ENCODE assay signal across 34 cellular contexts in the genomic region with DNA sequence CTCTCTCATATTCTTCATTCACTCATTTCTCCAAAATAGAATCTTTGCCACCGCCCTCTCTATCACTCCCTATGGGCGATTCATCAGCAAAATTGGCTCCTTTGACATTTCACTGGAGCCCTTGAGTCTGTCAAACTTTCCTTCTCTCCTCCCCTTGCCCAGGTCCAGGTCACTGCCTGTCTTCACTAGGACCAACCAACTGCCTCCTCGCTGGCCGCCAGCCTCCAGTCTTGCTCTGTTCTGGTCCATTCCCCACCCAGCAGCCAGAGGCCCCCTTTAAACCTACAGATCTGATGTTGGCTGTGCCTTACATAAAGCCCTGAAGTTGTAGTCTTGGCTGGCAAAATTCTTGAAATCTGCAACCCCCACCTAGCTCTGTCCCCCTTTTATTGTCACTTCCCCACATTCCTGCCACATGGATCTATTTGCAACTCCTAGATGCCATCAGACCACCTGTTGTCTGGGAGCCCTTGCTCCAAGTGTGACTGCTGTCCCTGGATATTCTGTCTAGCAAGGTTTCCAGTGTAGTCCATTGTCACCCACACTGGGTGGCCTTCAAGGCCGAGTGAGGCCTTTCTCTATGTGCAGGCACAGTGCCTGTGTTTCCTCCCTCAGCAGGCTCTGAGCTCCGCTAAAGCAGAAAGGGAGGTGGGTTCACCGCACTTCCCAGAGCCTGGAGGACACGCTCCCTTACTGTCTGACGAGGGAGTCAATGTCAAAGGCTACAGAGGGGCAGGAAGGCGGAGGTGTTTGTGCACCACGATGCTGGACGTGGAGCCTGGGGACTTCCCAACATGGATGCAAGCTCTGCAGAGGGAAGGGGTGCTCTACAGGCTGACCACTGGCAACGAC. TPM values are rescaled to one million over a fixed set of nuclear protein-coding genes. Genes with fewer than 3 reads are reported as not detected.
DNase-seq lines count a peak whose midpoint lies in the region; ATAC-seq, FAIRE-seq and TF ChIP-seq lines count a peak whose summit lies in the region.
"Had no signal": no experiment of that assay in that cellular context is flagged by ENCODE, and none has a peak within 500 bp of the region (broad histone marks: within the 10 kb centered on the region; RNA-seq: fewer than 3 reads in every experiment).

No MANE protein-coding gene starts in this region.

- no peaks in the 10 kb centered on the region for H3K9me3 ChIP-seq in HEK293 (ENCODE audit: control insufficient read depth, insufficient read depth, low read depth, low read length)
- no peaks in the 10 kb centered on the region for H3K9me3 ChIP-seq in neural progenitor cell (ENCODE audit: low read depth)
- H3K9me3 ChIP-seq in kidney (ENCODE audit: control insufficient read depth in 1 of 2, low read length in 2 of 2): peaks cover 0 to 5% of the 10 kb centered on the region in 2 donors
- H3K9me3 ChIP-seq: adrenal gland, body of pancreas had no signal

- H3K9ac ChIP-seq in neural progenitor cell (no peak overlapping the region), kidney (ENCODE audit: low read length in 2 of 2) (no peak overlapping the region)
- H3K9ac ChIP-seq: BLaER1 had no signal

- H3K27ac Mint-ChIP-seq in CD14-positive monocyte (no peak overlapping the region), chondrocyte (ENCODE audit: unreplicated experiment) (no peak overlapping the region), neural progenitor cell (peak overlapping the region; percentile 44)
- H3K27ac Mint-ChIP-seq: activated CD8-positive, alpha-beta T cell treated with anti-CD3 and anti-CD28 coated beads, Interleukin-2, amount 10 ng/mL, durations not matched to agents 7 days and 5 days; dendritic cell treated with granulocyte-macrophage colony-stimulating factor and Interleukin-4, amounts not matched to agents 40 ng/mL and 50 ng/mL, for 4 days had no signal

- H3K36me3 ChIP-seq in HEK293 (ENCODE audit: control insufficient read depth in 2 of 2, insufficient read depth in 1 of 2, low read length in 2 of 2) (no peaks in the 10 kb centered on the region), neural progenitor cell (no peaks in the 10 kb centered on the region), kidney (ENCODE audit: control insufficient read depth in 1 of 2, insufficient read depth in 2 of 2, low read length in 2 of 2) (no peaks in the 10 kb centered on the region)
- H3K36me3 ChIP-seq: adrenal gland, BLaER1, left ventricle myocardium inferior, WERI-Rb-1 had no signal

- H3K4me2 ChIP-seq in neural progenitor cell: no peak overlapping the region
- H3K4me2 ChIP-seq: BLaER1 had no signal

- TF ChIP-seq CTCF in CD14-positive monocyte (IDR thresholded peaks at IDR 0.05): no peak
- TF ChIP-seq CTCF in HEK293 (tag by site-specific recombination; IDR thresholded peaks at IDR 0.05): no peak
- TF ChIP-seq CTCF in chondrocyte (IDR thresholded peaks at IDR 0.05): no peak
- no peak for TF ChIP-seq CTCF in neural progenitor cell (IDR thresholded peaks at IDR 0.05)
- no peak for TF ChIP-seq CTCF in kidney (IDR thresholded peaks at IDR 0.05; ENCODE audit: borderline replicate concordance, extremely low read depth, insufficient read depth)

- no peaks in the 10 kb centered on the region for H3K4me1 ChIP-seq in HEK293 (ENCODE audit: control insufficient read depth, insufficient read depth, low read length)
- H3K4me1 ChIP-seq in neural progenitor cell: no peaks in the 10 kb centered on the region
- H3K4me1 ChIP-seq in kidney (ENCODE audit: control insufficient read depth in 1 of 2, insufficient read depth in 1 of 2, low read depth in 1 of 2, low read length in 2 of 2): no peaks in the 10 kb centered on the region
- H3K4me1 ChIP-seq: adrenal gland, BLaER1, left ventricle myocardium inferior, psoas muscle had no signal

- FAIRE-seq in kidney (lab: Jason Lieb, UNC): no peak
- FAIRE-seq: GM12891, islet of Langerhans had no signal

- H3K27me3 Mint-ChIP-seq in CD14-positive monocyte (ENCODE audit: low read depth in 3 of 3): peaks cover 2 to 13% (median 3%) of the 10 kb centered on the region in 3 donors
- no peaks in the 10 kb centered on the region for H3K27me3 Mint-ChIP-seq in chondrocyte (ENCODE audit: low read depth)
- peaks cover 4% of the 10 kb centered on the region for H3K27me3 Mint-ChIP-seq in neural progenitor cell (ENCODE audit: insufficient read depth, low read depth)
- H3K27me3 Mint-ChIP-seq: central memory CD8-positive, alpha-beta T cell; naive thymus-derived CD4-positive, alpha-beta T cell had no signal

- H3F3A ChIP-seq in neural progenitor cell (ENCODE audit: low read depth): no peaks in the 10 kb centered on the region

- no peaks in the 10 kb centered on the region for H3K27me3 ChIP-seq in neural progenitor cell
- H3K27me3 ChIP-seq: adrenal gland, BLaER1, body of pancreas had no signal

- no peak overlapping the region for H2AFZ ChIP-seq in neural progenitor cell (replicated peaks)

- no peaks in the 10 kb centered on the region for H4K20me1 ChIP-seq in neural progenitor cell (ENCODE audit: low read depth)
- H4K20me1 ChIP-seq: BLaER1 had no signal

- H3K4me3 Mint-ChIP-seq in CD14-positive monocyte (no peak overlapping the region), chondrocyte (ENCODE audit: unreplicated experiment) (no peak overlapping the region), neural progenitor cell (no peak overlapping the region)
- H3K4me3 Mint-ChIP-seq: activated CD8-positive, alpha-beta T cell treated with anti-CD3 and anti-CD28 coated beads, Interleukin-2, amount 10 ng/mL, durations not matched to agents 7 days and 5 days; central memory CD8-positive, alpha-beta T cell; dendritic cell treated with granulocyte-macrophage colony-stimulating factor and Interleukin-4, amounts not matched to agents 40 ng/mL and 50 ng/mL, for 4 days; naive thymus-derived CD4-positive, alpha-beta T cell had no signal

- peaks cover 0 to 1% of the 10 kb centered on the region in 2 donors for H3K36me3 Mint-ChIP-seq in CD14-positive monocyte
- H3K36me3 Mint-ChIP-seq in chondrocyte (ENCODE audit: low read depth): peaks cover 3% of the 10 kb centered on the region
- H3K36me3 Mint-ChIP-seq in neural progenitor cell: no peaks in the 10 kb centered on the region

- POLR2A ChIA-PET in HEK293 (lab: Yijun Ruan, JAX): no interaction called here

- CTCF ChIA-PET in HEK293 (lab: Yijun Ruan, JAX): no interaction called here

- ATAC-seq in GM19395 (IDR thresholded peaks at IDR 0.05; ENCODE audit: unreplicated experiment): no peak
- ATAC-seq: activated CD8-positive, alpha-beta T cell treated with anti-CD3 and anti-CD28 coated beads, Interleukin-2, amount 10 ng/mL, durations not matched to agents 7 days and 5 days; naive thymus-derived CD4-positive, alpha-beta T cell; psoas muscle; sciatic nerve had no signal

- no peak overlapping the region for H3K27ac ChIP-seq in HEK293 (ENCODE audit: extremely low read depth, low read depth, low read length)
- H3K27ac ChIP-seq in neural progenitor cell: no peak overlapping the region
- no peak overlapping the region for H3K27ac ChIP-seq in kidney (ENCODE audit: low read depth in 2 of 2, low read length in 2 of 2)
- H3K27ac ChIP-seq: adrenal gland, BLaER1, left ventricle myocardium inferior, psoas muscle, WERI-Rb-1 had no signal

- peaks cover 14% of the 10 kb centered on the region for H3K4me1 Mint-ChIP-seq in CD14-positive monocyte
- peaks cover 5% of the 10 kb centered on the region for H3K4me1 Mint-ChIP-seq in chondrocyte (ENCODE audit: low read depth)
- H3K4me1 Mint-ChIP-seq in neural progenitor cell: peaks cover 12% of the 10 kb centered on the region
- H3K4me1 Mint-ChIP-seq: central memory CD8-positive, alpha-beta T cell had no signal

- no peaks in the 10 kb centered on the region for H3K9me3 Mint-ChIP-seq in CD14-positive monocyte
- H3K9me3 Mint-ChIP-seq in chondrocyte (ENCODE audit: low read depth): peaks cover 7% of the 10 kb centered on the region
- H3K9me3 Mint-ChIP-seq in neural progenitor cell: no peaks in the 10 kb centered on the region
- H3K9me3 Mint-ChIP-seq: central memory CD8-positive, alpha-beta T cell; dendritic cell treated with granulocyte-macrophage colony-stimulating factor and Interleukin-4, amounts not matched to agents 40 ng/mL and 50 ng/mL, for 4 days had no signal

- intact Hi-C loops in CD14-positive monocyte (cut with micrococcal nuclease): no loop called here
- intact Hi-C loops in kidney (cut with DNase I): no loop called here

- DNase-seq in CD14-positive monocyte (ENCODE audit: low spot score): peak; percentile 18
- peak; percentile 41 for DNase-seq in chondrocyte (ENCODE audit: low spot score)
- no peak for DNase-seq in neural progenitor cell (ENCODE audit: low spot score)
- DNase-seq in kidney: no peak
- DNase-seq in HT-29 (ENCODE audit: low spot score): no peak
- no peak for DNase-seq in DMS53 (lab: John Stamatoyannopoulos, UW)
- DNase-seq: activated CD4-positive, alpha-beta T cell treated with anti-CD3 and anti-CD28 coated beads for 4 hours; activated CD8-positive, alpha-beta T cell treated with anti-CD3 and anti-CD28 coated beads, Interleukin-2, amount 10 ng/mL, durations not matched to agents 7 days and 5 days; activated gamma-delta T cell treated with Interleukin-2 at 50 U/mL for 16 hours; activated T-cell treated with anti-CD3 and anti-CD28 coated beads for 4 hours; adrenal gland; foreskin fibroblast; KBM-7; left ventricle myocardium inferior; naive thymus-derived CD4-positive, alpha-beta T cell; NCI-H1417 treated with DMSO at 0.1 percent for 48 hours; NCI-H446; NCI-H748 treated with DMSO at 0.1 percent for 48 hours; nucleus accumbens; psoas muscle; stimulated activated CD4-positive, alpha-beta T cell treated with anti-CD3 and anti-CD28 coated beads, Interleukin-4, amount 100 ng/mL, for 24 hours; T1000; trophoblast cell; WERI-Rb-1 had no signal

- H3K4me3 ChIP-seq in HEK293 (ENCODE audit: low read depth, low read length) (no peak overlapping the region), neural progenitor cell (no peak overlapping the region), kidney (ENCODE audit: low read length in 2 of 2) (no peak overlapping the region)
- H3K4me3 ChIP-seq: adrenal gland, BLaER1, body of pancreas, left ventricle myocardium inferior, psoas muscle had no signal

- no peaks in the 10 kb centered on the region for H3K79me2 ChIP-seq in neural progenitor cell (ENCODE audit: low read depth)

TF ChIP-seq in HEK293, 187 proteins besides CTCF, POLR2A, EP300 and RAD21:
- TF ChIP-seq KLF16 (tag by site-specific recombination; IDR thresholded peaks at IDR 0.05): no peak
- peak; percentile 15; the same call in 1 of the 2 replicates for TF ChIP-seq SCRT2 (tag by site-specific recombination; IDR thresholded peaks at IDR 0.05)

RNA-seq across cellular contexts. Expression of a gene that starts 25.5 kb away (rescaled TPM):
- polyA plus RNA-seq in CD14-positive monocyte: not detected
- 0.87 TPM in 1 of 3 replicates, not detected in the others for total RNA-seq in chondrocyte
- not detected in 2 replicates for total RNA-seq in neural progenitor cell (ENCODE audit: low replicate concordance)
- 2.6 TPM for total RNA-seq in kidney
- polyA plus RNA-seq in kidney (ENCODE audit: insufficient read depth, low read depth, low replicate concordance): not detected
- 97.2 and 98.4 TPM in 2 replicates for total RNA-seq in HT-29 (2014; rRNA removed; shearing (Covaris generic))
- total RNA-seq: activated CD8-positive, alpha-beta T cell treated with anti-CD3 and anti-CD28 coated beads, Interleukin-2, amount 10 ng/mL, durations not matched to agents 7 days and 5 days; left ventricle myocardium inferior; MCF 10A had no signal
- polyA plus RNA-seq: naive thymus-derived CD4-positive, alpha-beta T cell had no signal

Comparison
In these comparisons a context has a peak if more than half of its experiments do, and no peak if none do; other contexts are left out.
1. DNase-seq: peak in CD14-positive monocyte (single experiment) and chondrocyte (single experiment); none in neural progenitor cell (single experiment), kidney (single experiment), HT-29 (single experiment) and DMS53 (single experiment).
2. RNA of a gene that starts 25.5 kb away (total RNA-seq): 97.2 to 98.4 TPM in HT-29; 2.6 TPM in kidney (single experiment), 0.87 TPM in chondrocyte and not detected in neural progenitor cell; every median in the first group is over 10 times any median in the second.